Comparison of ENCODE assay signal across 1 cellular context in the genomic region with DNA sequence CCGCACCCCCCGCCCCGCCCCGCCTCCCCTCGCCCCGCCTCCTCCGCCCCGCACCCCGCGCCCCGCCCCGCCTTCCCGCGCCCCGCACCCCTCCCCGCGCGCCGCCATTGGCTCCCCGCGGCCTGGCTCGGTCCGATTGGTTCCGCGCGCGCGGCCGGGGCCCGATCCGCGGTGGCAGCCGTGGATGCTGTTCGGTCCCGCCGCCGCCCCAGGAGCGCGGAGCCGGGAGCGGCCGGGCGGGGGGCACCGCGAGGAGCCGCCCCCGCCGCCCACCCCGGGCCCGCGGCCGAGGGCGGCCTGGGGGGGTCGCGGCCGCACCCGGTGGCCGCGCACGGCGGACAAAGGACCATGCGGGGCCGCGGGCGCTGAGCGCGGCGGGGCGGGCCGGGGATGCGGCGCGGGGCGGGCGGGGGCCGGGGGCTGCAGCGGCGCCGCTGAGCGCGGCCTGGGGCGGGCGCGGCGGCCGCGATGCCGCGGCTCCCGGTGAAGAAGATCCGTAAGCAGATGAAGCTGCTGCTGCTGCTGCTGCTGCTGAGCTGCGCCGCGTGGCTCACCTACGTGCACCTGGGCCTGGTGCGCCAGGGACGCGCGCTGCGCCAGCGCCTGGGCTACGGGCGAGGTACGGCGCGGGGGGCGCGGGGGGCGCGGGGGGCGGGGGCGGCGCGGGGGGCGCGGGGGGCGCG.
TF ChIP-seq lines count a peak whose summit lies in the region.

A gene with protein sequence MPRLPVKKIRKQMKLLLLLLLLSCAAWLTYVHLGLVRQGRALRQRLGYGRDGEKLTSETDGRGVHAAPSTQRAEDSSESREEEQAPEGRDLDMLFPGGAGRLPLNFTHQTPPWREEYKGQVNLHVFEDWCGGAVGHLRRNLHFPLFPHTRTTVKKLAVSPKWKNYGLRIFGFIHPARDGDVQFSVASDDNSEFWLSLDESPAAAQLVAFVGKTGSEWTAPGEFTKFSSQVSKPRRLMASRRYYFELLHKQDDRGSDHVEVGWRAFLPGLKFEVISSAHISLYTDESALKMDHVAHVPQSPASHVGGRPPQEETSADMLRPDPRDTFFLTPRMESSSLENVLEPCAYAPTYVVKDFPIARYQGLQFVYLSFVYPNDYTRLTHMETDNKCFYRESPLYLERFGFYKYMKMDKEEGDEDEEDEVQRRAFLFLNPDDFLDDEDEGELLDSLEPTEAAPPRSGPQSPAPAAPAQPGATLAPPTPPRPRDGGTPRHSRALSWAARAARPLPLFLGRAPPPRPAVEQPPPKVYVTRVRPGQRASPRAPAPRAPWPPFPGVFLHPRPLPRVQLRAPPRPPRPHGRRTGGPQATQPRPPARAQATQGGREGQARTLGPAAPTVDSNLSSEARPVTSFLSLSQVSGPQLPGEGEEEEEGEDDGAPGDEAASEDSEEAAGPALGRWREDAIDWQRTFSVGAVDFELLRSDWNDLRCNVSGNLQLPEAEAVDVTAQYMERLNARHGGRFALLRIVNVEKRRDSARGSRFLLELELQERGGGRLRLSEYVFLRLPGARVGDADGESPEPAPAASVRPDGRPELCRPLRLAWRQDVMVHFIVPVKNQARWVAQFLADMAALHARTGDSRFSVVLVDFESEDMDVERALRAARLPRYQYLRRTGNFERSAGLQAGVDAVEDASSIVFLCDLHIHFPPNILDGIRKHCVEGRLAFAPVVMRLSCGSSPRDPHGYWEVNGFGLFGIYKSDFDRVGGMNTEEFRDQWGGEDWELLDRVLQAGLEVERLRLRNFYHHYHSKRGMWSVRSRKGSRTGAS (plus strand): TSS at position 164 of the 683 bp plus-strand sequence. CDS start 305 bp downstream, at position 469.

TF ChIP-seq in WTC11, 78 proteins besides CTCF, POLR2A, EP300 and RAD21 (continued from another document):
- TF ChIP-seq, protein P1, sequence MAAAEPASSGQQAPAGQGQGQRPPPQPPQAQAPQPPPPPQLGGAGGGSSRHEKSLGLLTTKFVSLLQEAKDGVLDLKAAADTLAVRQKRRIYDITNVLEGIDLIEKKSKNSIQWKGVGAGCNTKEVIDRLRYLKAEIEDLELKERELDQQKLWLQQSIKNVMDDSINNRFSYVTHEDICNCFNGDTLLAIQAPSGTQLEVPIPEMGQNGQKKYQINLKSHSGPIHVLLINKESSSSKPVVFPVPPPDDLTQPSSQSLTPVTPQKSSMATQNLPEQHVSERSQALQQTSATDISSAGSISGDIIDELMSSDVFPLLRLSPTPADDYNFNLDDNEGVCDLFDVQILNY (CRISPR knock-in tag; IDR thresholded peaks at IDR 0.05) = no peak
- TF ChIP-seq, protein P2, sequence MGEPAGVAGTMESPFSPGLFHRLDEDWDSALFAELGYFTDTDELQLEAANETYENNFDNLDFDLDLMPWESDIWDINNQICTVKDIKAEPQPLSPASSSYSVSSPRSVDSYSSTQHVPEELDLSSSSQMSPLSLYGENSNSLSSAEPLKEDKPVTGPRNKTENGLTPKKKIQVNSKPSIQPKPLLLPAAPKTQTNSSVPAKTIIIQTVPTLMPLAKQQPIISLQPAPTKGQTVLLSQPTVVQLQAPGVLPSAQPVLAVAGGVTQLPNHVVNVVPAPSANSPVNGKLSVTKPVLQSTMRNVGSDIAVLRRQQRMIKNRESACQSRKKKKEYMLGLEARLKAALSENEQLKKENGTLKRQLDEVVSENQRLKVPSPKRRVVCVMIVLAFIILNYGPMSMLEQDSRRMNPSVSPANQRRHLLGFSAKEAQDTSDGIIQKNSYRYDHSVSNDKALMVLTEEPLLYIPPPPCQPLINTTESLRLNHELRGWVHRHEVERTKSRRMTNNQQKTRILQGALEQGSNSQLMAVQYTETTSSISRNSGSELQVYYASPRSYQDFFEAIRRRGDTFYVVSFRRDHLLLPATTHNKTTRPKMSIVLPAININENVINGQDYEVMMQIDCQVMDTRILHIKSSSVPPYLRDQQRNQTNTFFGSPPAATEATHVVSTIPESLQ (CRISPR knock-in tag; IDR thresholded peaks at IDR 0.05) = no peak
TF ChIP-seq in WTC11: peak in this region for 0.
